Comparison of ENCODE assay signal across 1 cellular context in the genomic region with DNA sequence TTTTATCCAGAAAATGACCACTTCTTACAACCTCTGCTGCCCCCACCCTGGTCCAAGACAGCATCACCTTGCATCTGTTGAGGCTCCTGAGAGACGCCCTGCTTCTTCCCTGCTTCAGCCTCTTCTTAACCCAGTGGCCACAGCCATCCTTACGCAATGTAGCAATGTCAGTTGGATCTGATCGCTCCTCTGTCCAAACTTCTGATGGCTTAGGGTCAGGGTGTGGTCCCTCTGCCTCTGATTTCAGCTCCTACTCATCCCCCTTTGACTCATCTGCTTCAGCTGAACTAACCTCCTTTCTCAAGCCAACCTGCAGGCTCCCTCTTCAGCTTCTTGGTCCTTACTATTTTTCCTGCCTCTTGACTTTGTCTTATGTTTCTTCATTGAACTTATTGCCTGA.
TF ChIP-seq lines count a peak whose summit lies in the region.

No MANE protein-coding gene starts in this region.

TF ChIP-seq in K562, 482 proteins besides CTCF, POLR2A, EP300 and RAD21 (continued from another document):
- TF ChIP-seq ZNF316 (IDR thresholded peaks at IDR 0.05) = peak; percentile 29; the same call in 1 of the 2 replicates
